In the genomic region with DNA sequence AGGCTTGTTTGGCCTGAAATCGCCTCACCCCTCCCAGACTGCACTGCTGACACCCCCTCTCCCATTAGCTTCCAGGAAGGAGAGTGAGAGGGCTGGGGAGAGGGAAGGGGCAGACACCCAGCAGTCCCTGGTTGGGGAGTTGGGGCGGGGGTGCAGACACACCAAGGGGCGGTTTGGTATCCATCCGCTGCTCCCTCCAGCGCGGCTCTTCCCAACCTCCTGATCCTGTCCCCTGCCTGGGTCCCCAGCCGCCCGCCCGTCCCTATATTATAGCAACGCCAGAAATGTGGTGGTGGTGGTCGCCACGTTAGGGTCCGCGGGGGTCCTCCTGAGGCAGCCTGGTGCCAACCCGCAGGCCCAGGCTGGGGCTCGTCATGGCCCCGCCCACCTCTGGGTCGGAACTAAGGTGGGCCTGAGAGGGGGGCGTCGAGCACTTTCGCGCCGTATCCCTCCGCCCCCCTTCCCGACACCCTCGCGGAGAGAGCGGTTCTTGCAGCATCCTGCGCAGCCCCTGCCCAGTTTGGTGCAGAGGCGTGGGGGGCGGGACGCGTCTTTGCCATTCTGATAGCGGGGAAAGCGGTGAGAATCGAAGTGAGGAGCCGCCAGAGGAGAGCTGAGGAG, we compare ENCODE assay signal across 8 cellular contexts. TPM values are rescaled to one million over a fixed set of nuclear protein-coding genes. Genes with fewer than 3 reads are reported as not detected.
A peak's percentile ranks its signal among the peaks of the same experiment; 100 is the strongest.
DNase-seq lines count a peak whose midpoint lies in the region; ATAC-seq and TF ChIP-seq lines count a peak whose summit lies in the region.

No MANE protein-coding gene starts in this region.

- no peak overlapping the region for H3K27ac ChIP-seq in gastrocnemius medialis

- no peak overlapping the region for H3K27ac Mint-ChIP-seq in activated CD8-positive, alpha-beta T cell treated with anti-CD3 and anti-CD28 coated beads for 36 hours
- no peak overlapping the region for H3K27ac Mint-ChIP-seq in glutamatergic neuron (ENCODE audit: unreplicated experiment)

- TF ChIP-seq POLR2A in gastrocnemius medialis (IDR thresholded peaks at IDR 0.05): no peak

- no peaks in the 10 kb centered on the region for H3K9me3 ChIP-seq in gastrocnemius medialis

- no peaks in the 10 kb centered on the region for H3K27me3 Mint-ChIP-seq in activated CD8-positive, alpha-beta T cell treated with anti-CD3 and anti-CD28 coated beads for 36 hours
- no peaks in the 10 kb centered on the region for H3K27me3 Mint-ChIP-seq in glutamatergic neuron (ENCODE audit: unreplicated experiment)

- no peak for TF ChIP-seq CTCF in activated CD8-positive, alpha-beta T cell treated with anti-CD3 and anti-CD28 coated beads for 36 hours (IDR thresholded peaks at IDR 0.05)
- TF ChIP-seq CTCF in glutamatergic neuron (IDR thresholded peaks at IDR 0.05; ENCODE audit: partially characterized antibody, unreplicated experiment) (no peak), gastrocnemius medialis (IDR thresholded peaks at IDR 0.05 in 4 of 5, conservative IDR thresholded peaks at IDR 0.05 in 1 of 5) (no peak)

- H3K4me3 Mint-ChIP-seq in activated CD8-positive, alpha-beta T cell treated with anti-CD3 and anti-CD28 coated beads for 36 hours: peak overlapping the region; percentile 74
- peak overlapping the region; percentile 90 for H3K4me3 Mint-ChIP-seq in glutamatergic neuron (ENCODE audit: unreplicated experiment)

- H3K4me1 Mint-ChIP-seq in activated CD8-positive, alpha-beta T cell treated with anti-CD3 and anti-CD28 coated beads for 36 hours (ENCODE audit: low read depth): peaks cover 8% of the 10 kb centered on the region
- no peaks in the 10 kb centered on the region for H3K4me1 Mint-ChIP-seq in glutamatergic neuron (ENCODE audit: low read depth, unreplicated experiment)

- H3K36me3 Mint-ChIP-seq in activated CD8-positive, alpha-beta T cell treated with anti-CD3 and anti-CD28 coated beads for 36 hours (ENCODE audit: low read depth): no peaks in the 10 kb centered on the region
- no peaks in the 10 kb centered on the region for H3K36me3 Mint-ChIP-seq in glutamatergic neuron (ENCODE audit: unreplicated experiment)

- POLR2A ChIA-PET in activated CD8-positive, alpha-beta T cell treated with anti-CD3 and anti-CD28 coated beads for 36 hours (lab: Charles Lee): no interaction called here

- H3K4me3 ChIP-seq in gastrocnemius medialis: peak overlapping the region; percentile 40 to 54 (median 46)

- ATAC-seq in GM21367 (IDR thresholded peaks at IDR 0.05; ENCODE audit: unreplicated experiment): peak; percentile 31
- peak; percentile 61 for ATAC-seq in activated CD8-positive, alpha-beta T cell treated with anti-CD3 and anti-CD28 coated beads for 36 hours
- ATAC-seq in gastrocnemius medialis: no peak
- no peak for ATAC-seq in GM19463 (IDR thresholded peaks at IDR 0.05; ENCODE audit: unreplicated experiment)
- no peak for ATAC-seq in GM21786 (IDR thresholded peaks at IDR 0.05; ENCODE audit: unreplicated experiment)

- peaks cover 0 to 3% (median 0%) of the 10 kb centered on the region in 3 donors for H3K27me3 ChIP-seq in gastrocnemius medialis

- H3K36me3 ChIP-seq in gastrocnemius medialis: no peaks in the 10 kb centered on the region

- in situ Hi-C loops in gastrocnemius medialis (cut with MboI; ENCODE audit: low sequenced_read_pairs in 4 of 4): no loop called here

- intact Hi-C loops in activated CD8-positive, alpha-beta T cell treated with anti-CD3 and anti-CD28 coated beads for 36 hours (cut with micrococcal nuclease): no loop called here
- intact Hi-C loops in gastrocnemius medialis (cut with DNase I; ENCODE audit: low total_unique reads): no loop called here

- peak; percentile 35 for DNase-seq in activated CD8-positive, alpha-beta T cell treated with anti-CD3 and anti-CD28 coated beads for 36 hours
- peak; percentile 56 for DNase-seq in glutamatergic neuron
- DNase-seq in gastrocnemius medialis: no peak
- DNase-seq in NCI-H187 (lab: John Stamatoyannopoulos, UW): no peak
- no peak for DNase-seq in NOMO-1 (lab: John Stamatoyannopoulos, UW; ENCODE audit: unreplicated experiment in 2 of 2)

- no peaks in the 10 kb centered on the region for H3K4me1 ChIP-seq in gastrocnemius medialis

- H3K9me3 Mint-ChIP-seq in activated CD8-positive, alpha-beta T cell treated with anti-CD3 and anti-CD28 coated beads for 36 hours: no peaks in the 10 kb centered on the region
- no peaks in the 10 kb centered on the region for H3K9me3 Mint-ChIP-seq in glutamatergic neuron (ENCODE audit: unreplicated experiment)

- CTCF ChIA-PET in activated CD8-positive, alpha-beta T cell treated with anti-CD3 and anti-CD28 coated beads for 36 hours (lab: Charles Lee): no interaction called here

RNA-seq across cellular contexts. Expression of gene GPRASP3, which starts 25.1 kb away (rescaled TPM):
- 1 to 10 TPM; 1.3 to 2.0 TPM for total RNA-seq in activated CD8-positive, alpha-beta T cell treated with anti-CD3 and anti-CD28 coated beads for 36 hours
- total RNA-seq in glutamatergic neuron (ENCODE audit: unreplicated experiment): 19.4 TPM
- total RNA-seq in gastrocnemius medialis: 1 to 10 TPM; 1.4 to 3.4 (median 2.7) TPM

RNA-seq across cellular contexts. Expression of gene GPRASP2, which starts 33.4 kb away (rescaled TPM):
- total RNA-seq in activated CD8-positive, alpha-beta T cell treated with anti-CD3 and anti-CD28 coated beads for 36 hours: under 1 TPM; 0.67 to 0.77 TPM
- total RNA-seq in glutamatergic neuron (ENCODE audit: unreplicated experiment) (24.6 TPM), gastrocnemius medialis (1 to 10 TPM in 3 of 4 donors, under 1 TPM in 1; 0.80 to 3.6 (median 2.1) TPM)

Comparison
In these comparisons a context has a peak if more than half of its experiments do, and no peak if none do; other contexts are left out.
1. ATAC-seq: peak in GM21367 (single experiment) and activated CD8-positive, alpha-beta T cell treated with anti-CD3 and anti-CD28 coated beads for 36 hours (single experiment); none in gastrocnemius medialis (0 of 2), GM19463 (single experiment) and GM21786 (single experiment).
2. DNase-seq: peak in activated CD8-positive, alpha-beta T cell treated with anti-CD3 and anti-CD28 coated beads for 36 hours (single experiment) and glutamatergic neuron (single experiment); none in gastrocnemius medialis (0 of 2), NCI-H187 (0 of 2) and NOMO-1 (0 of 2).